Comparison of ENCODE assay signal across 1 cellular context in genomic region chrX:9595131-9595530, GRCh38.
TF ChIP-seq lines count a peak whose summit lies in the region.

No MANE protein-coding gene starts in this region.

TF ChIP-seq in GM23338, 12 proteins besides CTCF, POLR2A, EP300 and RAD21 (continued from another document):
- TF ChIP-seq ZNF462 (CRISPR knock-in tag; IDR thresholded peaks at IDR 0.05), result no peak
